8 cellular contexts compared by ENCODE assay signal in the genomic region with DNA sequence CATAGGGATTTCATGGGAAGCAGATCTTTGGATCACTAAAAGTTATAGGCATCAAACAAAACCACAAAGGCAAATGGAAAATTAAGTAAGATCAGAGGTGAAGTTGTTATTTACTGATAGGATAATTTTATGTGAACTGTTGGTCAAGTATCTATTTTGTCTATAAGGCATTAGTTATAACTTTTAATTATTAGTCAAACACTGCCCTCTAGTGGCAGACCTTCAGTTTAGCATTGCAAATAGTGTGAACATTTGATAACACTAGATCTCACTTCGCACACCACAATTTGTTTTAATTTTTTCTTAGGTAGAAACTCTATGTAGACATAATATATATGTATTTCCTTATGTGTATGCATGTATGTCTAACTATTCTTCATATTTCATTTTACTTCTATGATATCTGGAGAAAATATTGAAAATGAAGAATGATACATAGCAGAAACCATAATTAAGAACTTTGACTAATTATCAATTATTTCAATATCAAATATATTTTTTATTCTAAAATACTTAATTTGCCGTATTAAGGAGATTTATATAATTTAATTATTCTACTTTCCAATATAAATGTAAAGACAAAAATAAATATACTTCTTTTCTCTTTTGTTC.
A peak's percentile ranks its signal among the peaks of the same experiment; 100 is the strongest.
DNase-seq lines count a peak whose midpoint lies in the region; ATAC-seq, FAIRE-seq and TF ChIP-seq lines count a peak whose summit lies in the region.

No MANE protein-coding gene starts in this region.

- H2BK5ac ChIP-seq in H1 (ENCODE audit: low read depth, low read length), result no peak overlapping the region

- no peak overlapping the region for H2BK15ac ChIP-seq in H1 (ENCODE audit: low read length)

- no peaks in the 10 kb centered on the region for H3K4me1 Mint-ChIP-seq in activated naive CD8-positive, alpha-beta T cell treated with anti-CD3 and anti-CD28 coated beads, Interleukin-2, amount 50 U/mL, for 24 hours
- H3K4me1 Mint-ChIP-seq in activated naive CD8-positive, alpha-beta T cell treated with anti-CD3 and anti-CD28 coated beads for 36 hours, result no peaks in the 10 kb centered on the region
- peaks cover 4% of the 10 kb centered on the region for H3K4me1 Mint-ChIP-seq in neural progenitor cell

- H4K8ac ChIP-seq in H1 (ENCODE audit: extremely low read depth, insufficient read depth, low read length), result no peak overlapping the region

- peak; percentile 3 for DNase-seq in activated naive CD8-positive, alpha-beta T cell treated with anti-CD3 and anti-CD28 coated beads, Interleukin-2, amount 50 U/mL, for 24 hours
- DNase-seq in activated naive CD8-positive, alpha-beta T cell treated with anti-CD3 and anti-CD28 coated beads for 36 hours, result no peak
- DNase-seq in HL-60 (ENCODE audit: low read depth in 1 of 2, low spot score in 1 of 2) (peak in 1 of 2 experiments; percentile 13), OCI-M1 (lab: John Stamatoyannopoulos, UW) (peak; percentile 78), H1 (ENCODE audit: low read depth in 1 of 2, low spot score in 2 of 2) (no peak), neural progenitor cell (ENCODE audit: low spot score) (peak; percentile 72)
- DNase-seq in activated CD8-positive, alpha-beta memory T cell treated with anti-CD3 and anti-CD28 coated beads for 24 hours, result no peak

- H3K23me2 ChIP-seq in H1 (ENCODE audit: low read depth, low read length), result no peaks in the 10 kb centered on the region

- H2BK12ac ChIP-seq in H1 (ENCODE audit: low read depth, low read length), result no peak overlapping the region

- no peak overlapping the region for H2BK20ac ChIP-seq in H1 (ENCODE audit: low read length)

- no peaks in the 10 kb centered on the region for H3K36me3 Mint-ChIP-seq in activated naive CD8-positive, alpha-beta T cell treated with anti-CD3 and anti-CD28 coated beads, Interleukin-2, amount 50 U/mL, for 24 hours (ENCODE audit: low read depth)
- no peaks in the 10 kb centered on the region for H3K36me3 Mint-ChIP-seq in activated naive CD8-positive, alpha-beta T cell treated with anti-CD3 and anti-CD28 coated beads for 36 hours
- H3K36me3 Mint-ChIP-seq in neural progenitor cell, result no peaks in the 10 kb centered on the region

- no peak overlapping the region for H3K18ac ChIP-seq in H1 (ENCODE audit: extremely low read depth, low read length)

- peak; percentile 56 to 65 for TF ChIP-seq RAD21 in H1 (IDR thresholded peaks at IDR 0.05 in 1 of 2, conservative IDR thresholded peaks at IDR 0.05 in 1 of 2; ENCODE audit: low read depth in 2 of 2, low read length in 2 of 2)

- no peak overlapping the region for H4K91ac ChIP-seq in H1 (replicated peaks; ENCODE audit: insufficient read length, low read length)

- no peak overlapping the region for H2BK120ac ChIP-seq in H1 (replicated peaks; ENCODE audit: low read depth, low read length)

- H3K14ac ChIP-seq in H1 (ENCODE audit: insufficient read length), result no peak overlapping the region

- H2AK5ac ChIP-seq in H1 (ENCODE audit: low read depth, low read length), result no peak overlapping the region

- H4K20me1 ChIP-seq in H1 (replicated peaks in 1 of 2; ENCODE audit: control insufficient read depth in 1 of 2, insufficient read depth in 2 of 2, low read length in 2 of 2) (no peaks in the 10 kb centered on the region), neural progenitor cell (ENCODE audit: low read depth) (no peaks in the 10 kb centered on the region)

- no peak overlapping the region for H3K27ac Mint-ChIP-seq in activated naive CD8-positive, alpha-beta T cell treated with anti-CD3 and anti-CD28 coated beads, Interleukin-2, amount 50 U/mL, for 24 hours
- H3K27ac Mint-ChIP-seq in activated naive CD8-positive, alpha-beta T cell treated with anti-CD3 and anti-CD28 coated beads for 36 hours, result no peak overlapping the region
- no peak overlapping the region for H3K27ac Mint-ChIP-seq in neural progenitor cell

- H3K4me3 ChIP-seq in HL-60 (replicated peaks; ENCODE audit: insufficient read depth, low read length) (no peak overlapping the region), H1 (ENCODE audit: extremely low read depth in 1 of 4, insufficient read depth in 2 of 4, low read depth in 3 of 4, low read length in 4 of 4) (no peak overlapping the region), neural progenitor cell (no peak overlapping the region)

- no peak overlapping the region for H2AFZ ChIP-seq in H1 (ENCODE audit: low read length)
- H2AFZ ChIP-seq in neural progenitor cell (replicated peaks), result no peak overlapping the region

- no peak for ATAC-seq in activated naive CD8-positive, alpha-beta T cell treated with anti-CD3 and anti-CD28 coated beads, Interleukin-2, amount 50 U/mL, for 24 hours
- peak; percentile 75 for ATAC-seq in GM21423 (IDR thresholded peaks at IDR 0.05; ENCODE audit: unreplicated experiment)

- H3K23ac ChIP-seq in H1 (ENCODE audit: insufficient read length), result no peak overlapping the region

- TF ChIP-seq EP300 in H1 (IDR thresholded peaks at IDR 0.05; ENCODE audit: borderline replicate concordance in 1 of 2, low read depth in 2 of 2, low read length in 2 of 2), result no peak

- no peak overlapping the region for H3K4ac ChIP-seq in H1 (replicated peaks; ENCODE audit: insufficient read length, low read depth, low read length)

- no peak overlapping the region for H3K9ac ChIP-seq in H1 (replicated peaks in 1 of 4; ENCODE audit: extremely low read depth in 1 of 4, low read depth in 3 of 4, low read length in 3 of 4)
- H3K9ac ChIP-seq in neural progenitor cell, result no peak overlapping the region

- H3K9me3 Mint-ChIP-seq in activated naive CD8-positive, alpha-beta T cell treated with anti-CD3 and anti-CD28 coated beads, Interleukin-2, amount 50 U/mL, for 24 hours, result no peaks in the 10 kb centered on the region
- H3K9me3 Mint-ChIP-seq in activated naive CD8-positive, alpha-beta T cell treated with anti-CD3 and anti-CD28 coated beads for 36 hours, result no peaks in the 10 kb centered on the region
- H3K9me3 Mint-ChIP-seq in neural progenitor cell, result peaks cover 13% of the 10 kb centered on the region

- CTCF ChIA-PET in H1 (lab: Charles Lee; ENCODE audit: partially characterized antibody), result interaction anchor here (0.8 to 2.6 kb wide), 13 partner anchors 8 to 862 kb away, joined by 3 to 10 read pairs (median 4); no protein-coding TSS in a partner anchor

- no peak overlapping the region for H3K4me3 Mint-ChIP-seq in activated naive CD8-positive, alpha-beta T cell treated with anti-CD3 and anti-CD28 coated beads, Interleukin-2, amount 50 U/mL, for 24 hours
- H3K4me3 Mint-ChIP-seq in activated naive CD8-positive, alpha-beta T cell treated with anti-CD3 and anti-CD28 coated beads for 36 hours, result no peak overlapping the region
- no peak overlapping the region for H3K4me3 Mint-ChIP-seq in neural progenitor cell

- WGBS in H1 (ENCODE audit: extremely low coverage in 1 of 2, insufficient coverage in 1 of 2, insufficient read length in 1 of 2, insufficient replicate concordance in 2 of 2, low coverage in 1 of 2, low lambda C conversion rate in 2 of 2, missing lambda C conversion rate in 1 of 2), 2 experiments, result 63% methylated on average over 2 of the region's 2 CpGs; no CpG with 5 or more reads in 1 of the 2 experiments

- H3K79me1 ChIP-seq in H1 (ENCODE audit: low read depth, low read length), result no peaks in the 10 kb centered on the region

- H4K5ac ChIP-seq in H1 (ENCODE audit: insufficient read length, low read depth, low read length), result no peak overlapping the region

- no peaks in the 10 kb centered on the region for H3K4me1 ChIP-seq in H1 (replicated peaks in 1 of 4; ENCODE audit: control insufficient read depth in 3 of 4, insufficient read depth in 4 of 4, low read length in 3 of 4)
- H3K4me1 ChIP-seq in neural progenitor cell, result no peaks in the 10 kb centered on the region

- peaks cover 9 to 11% of the 10 kb centered on the region in 2 experiments for H3K9me3 ChIP-seq in H1 (ENCODE audit: insufficient read depth in 2 of 2, low read depth in 1 of 2, low read length in 1 of 2)
- no peaks in the 10 kb centered on the region for H3K9me3 ChIP-seq in neural progenitor cell (ENCODE audit: low read depth)

- H3K27ac ChIP-seq in HL-60 (replicated peaks), result no peak overlapping the region
- H3K27ac ChIP-seq in H1 (ENCODE audit: low read depth, low read length), result no peak overlapping the region
- no peak overlapping the region for H3K27ac ChIP-seq in neural progenitor cell

- H3K56ac ChIP-seq in H1 (replicated peaks; ENCODE audit: insufficient read length, low read depth, low read length), result no peak overlapping the region

- H3K79me2 ChIP-seq in H1 (ENCODE audit: control insufficient read depth in 1 of 2, insufficient read depth in 2 of 2, low read length in 2 of 2) (no peaks in the 10 kb centered on the region), neural progenitor cell (ENCODE audit: low read depth) (no peaks in the 10 kb centered on the region)

- H3F3A ChIP-seq in neural progenitor cell (ENCODE audit: low read depth), result no peaks in the 10 kb centered on the region

- H3K4me2 ChIP-seq in H1 (ENCODE audit: insufficient read depth in 1 of 2, low read depth in 2 of 2, low read length in 2 of 2), result no peak overlapping the region
- H3K4me2 ChIP-seq in neural progenitor cell, result no peak overlapping the region

- peaks cover 2% of the 10 kb centered on the region for H3K27me3 Mint-ChIP-seq in activated naive CD8-positive, alpha-beta T cell treated with anti-CD3 and anti-CD28 coated beads, Interleukin-2, amount 50 U/mL, for 24 hours
- H3K27me3 Mint-ChIP-seq in activated naive CD8-positive, alpha-beta T cell treated with anti-CD3 and anti-CD28 coated beads for 36 hours, result no peaks in the 10 kb centered on the region
- peaks cover 6% of the 10 kb centered on the region for H3K27me3 Mint-ChIP-seq in neural progenitor cell (ENCODE audit: insufficient read depth, low read depth)

- POLR2A ChIA-PET in H1 (lab: Charles Lee; ENCODE audit: partially characterized antibody), result no interaction called here

- no peak for FAIRE-seq in H1 (lab: Jason Lieb, UNC)

- peak; percentile 45 for TF ChIP-seq CTCF in HL-60 (IDR thresholded peaks at IDR 0.05; ENCODE audit: insufficient read depth, low read length)
- peak in 2 of 3 experiments; percentile 26 to 54; a peak in 2 of 4 replicates for TF ChIP-seq CTCF in H1 (IDR thresholded peaks at IDR 0.05; ENCODE audit: control extremely low read depth in 1 of 3, insufficient read depth in 1 of 3, low read depth in 1 of 3, low read length in 3 of 3)
- TF ChIP-seq CTCF in neural progenitor cell (IDR thresholded peaks at IDR 0.05), result peak; percentile 87

- peaks cover 0 to 8% (median 1%) of the 10 kb centered on the region in 4 experiments; a peak in 2 of 8 replicates for H3K36me3 ChIP-seq in H1 (ENCODE audit: control insufficient read depth in 2 of 4, insufficient read depth in 4 of 4, low read length in 3 of 4)
- H3K36me3 ChIP-seq in neural progenitor cell, result no peaks in the 10 kb centered on the region

- no peaks in the 10 kb centered on the region for H3K27me3 ChIP-seq in HL-60 (ENCODE audit: insufficient read depth, poor library complexity, severe bottlenecking)
- no peaks in the 10 kb centered on the region for H3K27me3 ChIP-seq in H1 (replicated peaks in 1 of 4; ENCODE audit: control insufficient read depth in 3 of 4, extremely low read depth in 1 of 4, insufficient read depth in 3 of 4, low read length in 3 of 4)
- H3K27me3 ChIP-seq in neural progenitor cell, result no peaks in the 10 kb centered on the region

- TF ChIP-seq POLR2A in H1 (IDR thresholded peaks at IDR 0.05; ENCODE audit: control extremely low read depth in 1 of 2, low read depth in 2 of 2, low read length in 2 of 2), result no peak

TF ChIP-seq in H1, 55 proteins besides CTCF, POLR2A, EP300 and RAD21 (continues in another document):
- TF ChIP-seq POU5F1 (IDR thresholded peaks at IDR 0.05; ENCODE audit: low read depth, low read length) (no peak), BRCA1 (IDR thresholded peaks at IDR 0.05; ENCODE audit: low read depth, low read length) (no peak)

Comparison
In these comparisons a context has a peak if more than half of its experiments do, and no peak if none do; other contexts are left out.
1. DNase-seq: peak in activated naive CD8-positive, alpha-beta T cell treated with anti-CD3 and anti-CD28 coated beads, Interleukin-2, amount 50 U/mL, for 24 hours (single experiment), OCI-M1 (single experiment) and neural progenitor cell (single experiment); none in activated naive CD8-positive, alpha-beta T cell treated with anti-CD3 and anti-CD28 coated beads for 36 hours (single experiment), H1 (0 of 2) and activated CD8-positive, alpha-beta memory T cell treated with anti-CD3 and anti-CD28 coated beads for 24 hours (single experiment).
2. Peak in every context shown above with its lines, with median percentiles within 50 percentile points of each other: CTCF ChIP-seq.